In the genomic region with DNA sequence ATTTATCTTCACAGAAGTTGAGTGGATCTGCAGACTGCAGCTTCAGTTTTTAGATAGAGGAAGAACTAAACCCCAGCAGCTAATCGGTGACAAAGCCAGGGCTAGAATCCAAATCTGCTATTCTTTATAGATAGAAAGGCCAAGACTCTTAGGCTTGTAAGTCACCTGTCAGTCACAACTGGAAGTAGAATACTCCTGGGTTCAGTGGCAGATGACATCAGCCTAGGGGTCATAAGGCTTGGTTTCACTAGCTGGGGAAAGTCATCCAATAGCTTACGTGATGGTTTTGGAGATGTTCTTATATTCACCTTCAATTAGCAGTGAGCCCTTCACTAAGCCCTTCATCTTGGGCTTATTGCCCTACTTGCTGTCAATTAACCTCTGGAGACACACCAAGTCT, we compare ENCODE assay signal across 21 cellular contexts.
"Had no signal": no experiment of that assay in that cellular context is flagged by ENCODE, and none has a peak within 500 bp of the region (broad histone marks: within the 10 kb centered on the region; RNA-seq: fewer than 3 reads in every experiment).

No MANE protein-coding gene starts in this region.

- H3K36me3 ChIP-seq: adrenal gland, neural progenitor cell, right lobe of liver had no signal

- H3K36me3 Mint-ChIP-seq: WTC11 had no signal

- DNase-seq: activated CD4-positive, alpha-beta T cell treated with anti-CD3 and anti-CD28 coated beads for 4 hours; activated naive CD4-positive, alpha-beta T cell treated with Interleukin-2 at 50 U/mL for 16 hours; adrenal gland; effector memory CD8-positive, alpha-beta T cell; foreskin melanocyte; immature natural killer cell; naive thymus-derived CD8-positive, alpha-beta T cell; posterior cingulate gyrus; right lobe of liver; stimulated activated naive B cell treated with anti-CD40 and anti-IgM and Interleukin-4, amounts not matched to agents 10 μg/mL and 1 μg/mL and 100 μg/mL, for 72 hours; T-helper 9 cell; upper lobe of left lung had no signal

- H3K4me3 ChIP-seq: adrenal gland, ascending aorta, lung, neural progenitor cell, right lobe of liver, skin epidermis, upper lobe of left lung had no signal

- H3K27ac ChIP-seq: adrenal gland, ascending aorta, neural progenitor cell, right lobe of liver, skin epidermis, upper lobe of left lung had no signal

- H3K9ac ChIP-seq: neural progenitor cell had no signal

- H3K4me1 ChIP-seq: adrenal gland, ascending aorta, upper lobe of left lung had no signal

- H3K4me1 Mint-ChIP-seq: central memory CD8-positive, alpha-beta T cell; immature natural killer cell had no signal

- ATAC-seq: effector memory CD8-positive, alpha-beta T cell; esophagus mucosa; left lobe of liver; naive thymus-derived CD8-positive, alpha-beta T cell; right lobe of liver; stimulated activated naive B cell treated with anti-CD40 and anti-IgM and Interleukin-4, amounts not matched to agents 10 μg/mL and 1 μg/mL and 100 μg/mL, for 72 hours; WTC11 had no signal

- H3K4me2 ChIP-seq: neural progenitor cell had no signal

- H2AFZ ChIP-seq: neural progenitor cell had no signal

- H3K9me3 Mint-ChIP-seq: central memory CD8-positive, alpha-beta T cell; immature natural killer cell; neural progenitor cell; WTC11 had no signal

- FAIRE-seq: colon had no signal

- H3K27ac Mint-ChIP-seq: effector memory CD8-positive, alpha-beta T cell; immature natural killer cell; naive thymus-derived CD8-positive, alpha-beta T cell; neural progenitor cell; stimulated activated naive B cell treated with anti-CD40 and anti-IgM and Interleukin-4, amounts not matched to agents 10 μg/mL and 1 μg/mL and 100 μg/mL, for 72 hours; WTC11 had no signal

- H3K9me3 ChIP-seq: adrenal gland, ascending aorta, right lobe of liver, upper lobe of left lung had no signal

- H3K4me3 Mint-ChIP-seq: central memory CD8-positive, alpha-beta T cell; effector memory CD8-positive, alpha-beta T cell; immature natural killer cell; naive thymus-derived CD8-positive, alpha-beta T cell; neural progenitor cell; stimulated activated naive B cell treated with anti-CD40 and anti-IgM and Interleukin-4, amounts not matched to agents 10 μg/mL and 1 μg/mL and 100 μg/mL, for 72 hours; WTC11 had no signal

- H3K27me3 ChIP-seq: adrenal gland, ascending aorta, neural progenitor cell, right lobe of liver, upper lobe of left lung had no signal
